Comparison of ENCODE assay signal across 21 cellular contexts in genomic region chrX:110037181-110037580, GRCh38. TPM values are rescaled to one million over a fixed set of nuclear protein-coding genes. Genes with fewer than 3 reads are reported as not detected.
DNase-seq lines count a peak whose midpoint lies in the region; ATAC-seq, FAIRE-seq and TF ChIP-seq lines count a peak whose summit lies in the region.
"Had no signal": no experiment of that assay in that cellular context is flagged by ENCODE, and none has a peak within 500 bp of the region (broad histone marks: within the 10 kb centered on the region; RNA-seq: fewer than 3 reads in every experiment).

No MANE protein-coding gene starts in this region.

- H3K4me3 Mint-ChIP-seq in activated CD4-positive, alpha-beta memory T cell treated with anti-CD3 and anti-CD28 coated beads for 36 hours: no peak overlapping the region
- H3K4me3 Mint-ChIP-seq: CD4-positive, CD25-positive, alpha-beta regulatory T cell; GM23338; HFFc6 had no signal

- POLR2A ChIA-PET in PC-3 (lab: Charles Lee; ENCODE audit: unreplicated experiment): interaction anchor here (1.0 kb wide), 1 partner anchor 49 kb away, joined by 6 read pairs; no protein-coding TSS in a partner anchor
- POLR2A ChIA-PET in activated CD4-positive, alpha-beta memory T cell treated with anti-CD3 and anti-CD28 coated beads for 36 hours (lab: Charles Lee): no interaction called here

- peaks cover 3% of the 10 kb centered on the region for H3K4me1 Mint-ChIP-seq in activated CD4-positive, alpha-beta memory T cell treated with anti-CD3 and anti-CD28 coated beads for 36 hours (ENCODE audit: low read depth)

- CTCF ChIA-PET in mammary epithelial cell (lab: Charles Lee; ENCODE audit: low non-redundant PET) (no interaction called here), PC-3 (lab: Charles Lee) (no interaction called here)
- CTCF ChIA-PET in activated CD4-positive, alpha-beta memory T cell treated with anti-CD3 and anti-CD28 coated beads for 36 hours (lab: Charles Lee): no interaction called here

- H3K4me3 ChIP-seq in mammary epithelial cell (replicated peaks in 1 of 3; ENCODE audit: insufficient read depth in 1 of 3, low read depth in 2 of 3, low read length in 3 of 3) (no peak overlapping the region), breast epithelium (no peak overlapping the region), PC-3 (ENCODE audit: low read length) (no peak overlapping the region), epithelial cell of esophagus (ENCODE audit: low read length) (no peak overlapping the region), neutrophil (ENCODE audit: low read depth in 1 of 2, low read length in 1 of 2) (no peak overlapping the region)
- H3K4me3 ChIP-seq: GM23338, MG63 had no signal

- H3K4me1 ChIP-seq in mammary epithelial cell (ENCODE audit: insufficient read depth, low read length): no peaks in the 10 kb centered on the region
- no peaks in the 10 kb centered on the region for H3K4me1 ChIP-seq in breast epithelium
- H3K4me1 ChIP-seq in PC-3 (ENCODE audit: insufficient read depth, low read length): peaks cover 11% of the 10 kb centered on the region; the same call in 1 of the 2 replicates
- H3K4me1 ChIP-seq in neutrophil (ENCODE audit: control insufficient read depth in 1 of 2, insufficient read depth in 1 of 2, low read depth in 1 of 2, low read length in 1 of 2): peaks cover 18 to 22% of the 10 kb centered on the region in 2 experiments

- ATAC-seq in PC-3: peak; percentile 71
- no peak for ATAC-seq in GM18498 (IDR thresholded peaks at IDR 0.05; ENCODE audit: unreplicated experiment)
- ATAC-seq: GM23338 had no signal

- no peaks in the 10 kb centered on the region for H3K9me3 ChIP-seq in mammary epithelial cell (replicated peaks; ENCODE audit: insufficient read depth, low read length)
- H3K9me3 ChIP-seq in breast epithelium: no peaks in the 10 kb centered on the region
- H3K9me3 ChIP-seq in PC-3 (ENCODE audit: low read length): no peaks in the 10 kb centered on the region
- H3K9me3 ChIP-seq in neutrophil: no peaks in the 10 kb centered on the region
- H3K9me3 ChIP-seq: MG63 had no signal

- no peak overlapping the region for H3K27ac Mint-ChIP-seq in activated CD4-positive, alpha-beta memory T cell treated with anti-CD3 and anti-CD28 coated beads for 36 hours
- H3K27ac Mint-ChIP-seq: CD4-positive, CD25-positive, alpha-beta regulatory T cell; GM23338; HFFc6 had no signal

- H3K9me2 ChIP-seq in PC-3 (replicated peaks; ENCODE audit: low read length): no peaks in the 10 kb centered on the region

- H3K79me2 ChIP-seq in mammary epithelial cell (ENCODE audit: insufficient read depth, low read length): no peaks in the 10 kb centered on the region
- peaks cover 4% of the 10 kb centered on the region; the same call in 1 of the 2 replicates for H3K79me2 ChIP-seq in PC-3 (ENCODE audit: low read length)

- 69% methylated on average over 2 of the region's 2 CpGs for WGBS in mammary epithelial cell (ENCODE audit: low coverage, missing lambda C conversion rate)

- no peak overlapping the region for H3K9ac ChIP-seq in mammary epithelial cell (ENCODE audit: insufficient read depth, low read length)
- no peak overlapping the region for H3K9ac ChIP-seq in PC-3 (ENCODE audit: low read length)

- intact Hi-C loops in mammary epithelial cell (cut with micrococcal nuclease): no loop called here
- intact Hi-C loops in breast epithelium (cut with DNase I; ENCODE audit: low total_unique reads): no loop called here
- intact Hi-C loops in PC-3 (cut with micrococcal nuclease): no loop called here
- intact Hi-C loops in activated CD4-positive, alpha-beta memory T cell treated with anti-CD3 and anti-CD28 coated beads for 36 hours (cut with micrococcal nuclease): no loop called here

- no peaks in the 10 kb centered on the region for H3K9me3 Mint-ChIP-seq in activated CD4-positive, alpha-beta memory T cell treated with anti-CD3 and anti-CD28 coated beads for 36 hours
- H3K9me3 Mint-ChIP-seq: CD4-positive, CD25-positive, alpha-beta regulatory T cell; GM23338; HFFc6 had no signal

- DNase-seq in mammary epithelial cell (peak; percentile 23), breast epithelium (ENCODE audit: low spot score in 2 of 2) (no peak), PC-3 (peak; percentile 14), epithelial cell of esophagus (ENCODE audit: low read depth) (peak; percentile 60), D721Med (ENCODE audit: insufficient read length, low spot score) (no peak)
- no peak for DNase-seq in activated CD4-positive, alpha-beta memory T cell treated with anti-CD3 and anti-CD28 coated beads for 36 hours
- DNase-seq: Calu3; CD4-positive, CD25-positive, alpha-beta regulatory T cell; DMS79; GDM1; HFFc6; KG1; MG63; NCI-H1105; NCI-H187; NCI-H748 treated with DMSO at 0.1 percent for 48 hours; SHP77 treated with DMSO at 0.1 percent for 48 hours had no signal

- H4K20me1 ChIP-seq in mammary epithelial cell (ENCODE audit: insufficient read depth, low read length) (no peaks in the 10 kb centered on the region), PC-3 (ENCODE audit: low read length) (no peaks in the 10 kb centered on the region)

- H3K27me3 ChIP-seq in mammary epithelial cell (ENCODE audit: insufficient read depth, low read length): no peaks in the 10 kb centered on the region
- H3K27me3 ChIP-seq in breast epithelium: peaks cover 0 to 50% of the 10 kb centered on the region in 2 donors
- no peaks in the 10 kb centered on the region for H3K27me3 ChIP-seq in PC-3 (ENCODE audit: low read length)
- no peaks in the 10 kb centered on the region for H3K27me3 ChIP-seq in neutrophil
- H3K27me3 ChIP-seq: MG63 had no signal

- in situ Hi-C loops in mammary epithelial cell (cut with MboI; ENCODE audit: low sequenced_read_pairs in 2 of 2): no loop called here

- H3K27me3 Mint-ChIP-seq in activated CD4-positive, alpha-beta memory T cell treated with anti-CD3 and anti-CD28 coated beads for 36 hours: no peaks in the 10 kb centered on the region
- H3K27me3 Mint-ChIP-seq: CD4-positive, CD25-positive, alpha-beta regulatory T cell had no signal

- TF ChIP-seq CTCF in mammary epithelial cell (conservative IDR thresholded peaks at IDR 0.05 in 1 of 2, IDR thresholded peaks at IDR 0.05 in 1 of 2; ENCODE audit: extremely low read depth in 1 of 2, insufficient read depth in 1 of 2, low read depth in 1 of 2, low read length in 2 of 2) (no peak), breast epithelium (IDR thresholded peaks at IDR 0.05) (no peak), PC-3 (conservative IDR thresholded peaks at IDR 0.05; ENCODE audit: low read depth, low read length) (no peak), epithelial cell of esophagus (IDR thresholded peaks at IDR 0.05; ENCODE audit: insufficient read depth, low read depth, low read length, missing control alignments) (no peak), neutrophil (IDR thresholded peaks at IDR 0.05) (no peak), D721Med (IDR thresholded peaks at IDR 0.05; ENCODE audit: insufficient read depth, missing control alignments) (no peak)

- BruUV-seq in mammary epithelial cell (replicated peaks; lab: Mats Ljungman, UMichigan): no TSS peak
- no TSS peak for BruUV-seq in PC-3 (replicated peaks; lab: Mats Ljungman, UMichigan)

- H3F3A ChIP-seq in PC-3 (ENCODE audit: low read length, unreplicated experiment): no peaks in the 10 kb centered on the region

- H3K4me2 ChIP-seq in mammary epithelial cell (ENCODE audit: insufficient read depth, low read depth, low read length) (no peak overlapping the region), PC-3 (ENCODE audit: low read length) (no peak overlapping the region)
- H3K4me2 ChIP-seq: GM23338 had no signal

- dilution Hi-C loops in mammary epithelial cell (cut with HindIII; ENCODE audit: low sequenced_read_pairs): no loop called here

- peaks cover 4% of the 10 kb centered on the region for H3K36me3 Mint-ChIP-seq in activated CD4-positive, alpha-beta memory T cell treated with anti-CD3 and anti-CD28 coated beads for 36 hours

- H2AFZ ChIP-seq in mammary epithelial cell (ENCODE audit: low read depth, low read length): no peak overlapping the region
- H2AFZ ChIP-seq in PC-3 (ENCODE audit: low read length): no peak overlapping the region
- H2AFZ ChIP-seq: GM23338 had no signal

- no peak for FAIRE-seq in D721Med (lab: Jason Lieb, UNC)
- FAIRE-seq: RCC 7860 had no signal

- TF ChIP-seq POLR2A in breast epithelium (IDR thresholded peaks at IDR 0.05): no peak

- H3K27ac ChIP-seq in mammary epithelial cell (ENCODE audit: insufficient read depth, low read depth, low read length) (no peak overlapping the region), breast epithelium (no peak overlapping the region), PC-3 (ENCODE audit: low read length) (no peak overlapping the region), neutrophil (peak overlapping the region; percentile 61)

- no peaks in the 10 kb centered on the region for H3K36me3 ChIP-seq in mammary epithelial cell (ENCODE audit: insufficient read depth, low read length)
- H3K36me3 ChIP-seq in breast epithelium: no peaks in the 10 kb centered on the region
- no peaks in the 10 kb centered on the region for H3K36me3 ChIP-seq in PC-3 (ENCODE audit: low read depth, low read length)
- H3K36me3 ChIP-seq in neutrophil: no peaks in the 10 kb centered on the region
- H3K36me3 ChIP-seq: MG63 had no signal

RNA-seq across cellular contexts. Expression of gene TMEM164, which starts 34.3 kb away (rescaled TPM):
- 10 to 100 TPM in 1 of 2 donors, 1 to 10 TPM in 1; 8.3 to 19.1 TPM for total RNA-seq in mammary epithelial cell
- 18.8 TPM for polyA plus RNA-seq in mammary epithelial cell
- 32.6 TPM for polyA minus RNA-seq in mammary epithelial cell
- total RNA-seq in breast epithelium: 10 to 100 TPM; 35.7 to 58.7 (median 56.5) TPM
- total RNA-seq in PC-3 (2014; rRNA removed): 23.7 and 26.6 TPM in 2 replicates
- 10 to 100 TPM; 10.1 to 13.2 TPM for total RNA-seq in activated CD4-positive, alpha-beta memory T cell treated with anti-CD3 and anti-CD28 coated beads for 36 hours

Comparison
In these comparisons a context has a peak if more than half of its experiments do, and no peak if none do; other contexts are left out.
1. DNase-seq: peak in mammary epithelial cell (single experiment), PC-3 (single experiment) and epithelial cell of esophagus (single experiment); none in breast epithelium (0 of 2), activated CD4-positive, alpha-beta memory T cell treated with anti-CD3 and anti-CD28 coated beads for 36 hours (single experiment) and D721Med (single experiment).